1 cellular context compared by ENCODE assay signal in genomic region chr2:120910069-120910468, GRCh38.
TF ChIP-seq lines count a peak whose summit lies in the region.

No MANE protein-coding gene starts in this region.

TF ChIP-seq in IMR-90, 13 proteins besides CTCF, POLR2A, EP300 and RAD21 (continued from another document):
- TF ChIP-seq USF2 (IDR thresholded peaks at IDR 0.05; ENCODE audit: low read depth, low read length) (no peak), MXI1 (IDR thresholded peaks at IDR 0.05; ENCODE audit: borderline replicate concordance, low read depth, low read length) (no peak), CHD1 (IDR thresholded peaks at IDR 0.05; ENCODE audit: low read depth, low read length) (no peak), CEBPB (IDR thresholded peaks at IDR 0.05; ENCODE audit: low read depth, low read length) (no peak), BHLHE40 (IDR thresholded peaks at IDR 0.05; ENCODE audit: low read depth, low read length) (no peak), SMC3 (IDR thresholded peaks at IDR 0.05; ENCODE audit: low read depth, low read length) (no peak), RCOR1 (IDR thresholded peaks at IDR 0.05; ENCODE audit: insufficient replicate concordance, low read length) (no peak), RFX5 (IDR thresholded peaks at IDR 0.05; ENCODE audit: low read depth, low read length) (no peak), MAZ (IDR thresholded peaks at IDR 0.05; ENCODE audit: borderline replicate concordance, low read depth, low read length) (no peak)
